In the genomic region with DNA sequence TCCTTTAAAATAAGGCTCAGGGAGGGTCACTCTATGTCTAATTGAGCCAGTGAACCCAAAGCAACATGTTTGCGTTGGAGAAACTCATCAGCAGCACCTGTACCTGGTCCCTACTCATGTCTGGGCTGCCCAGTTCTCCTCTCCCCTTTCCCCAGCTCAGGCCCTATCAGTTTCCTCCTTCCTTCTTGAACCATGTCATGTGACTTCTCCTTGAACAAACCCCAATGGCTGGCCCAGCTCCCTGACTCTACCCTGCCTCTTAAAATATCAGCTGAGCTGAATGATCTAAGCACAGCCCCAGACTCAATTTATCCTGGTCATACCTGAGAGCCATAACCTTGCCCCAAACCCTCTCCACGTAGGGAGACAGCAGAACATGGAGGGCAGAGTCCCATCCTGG, we compare ENCODE assay signal across 1 cellular context.
TF ChIP-seq lines count a peak whose summit lies in the region.

No MANE protein-coding gene starts in this region.

TF ChIP-seq in H1, 55 proteins besides CTCF, POLR2A, EP300 and RAD21:
- TF ChIP-seq TAF7 (optimal IDR thresholded peaks at IDR 0.05; ENCODE audit: borderline replicate concordance, low read depth, low read length) (no peak), HDAC6 (IDR thresholded peaks at IDR 0.05; ENCODE audit: low read depth, low read length) (no peak), HDAC2 (IDR thresholded peaks at IDR 0.05; ENCODE audit: borderline replicate concordance in 1 of 2, low read depth in 2 of 2, low read length in 2 of 2) (no peak), TBP (IDR thresholded peaks at IDR 0.05; ENCODE audit: low read depth, low read length) (no peak), FOSL1 (IDR thresholded peaks at IDR 0.05; ENCODE audit: insufficient read depth, low read depth, low read length) (no peak), CEBPB (IDR thresholded peaks at IDR 0.05; ENCODE audit: low read depth, low read length) (no peak), KDM5A (IDR thresholded peaks at IDR 0.05; ENCODE audit: low read length) (no peak), BACH1 (IDR thresholded peaks at IDR 0.05; ENCODE audit: low read length) (no peak), SUZ12 (IDR thresholded peaks at IDR 0.05; ENCODE audit: low read length) (no peak), CHD1 (IDR thresholded peaks at IDR 0.05; ENCODE audit: low read depth, low read length) (no peak), PHF8 (conservative IDR thresholded peaks at IDR 0.05; ENCODE audit: low read depth, low read length) (no peak), MAX (IDR thresholded peaks at IDR 0.05) (no peak)
- TF ChIP-seq, protein P1, sequence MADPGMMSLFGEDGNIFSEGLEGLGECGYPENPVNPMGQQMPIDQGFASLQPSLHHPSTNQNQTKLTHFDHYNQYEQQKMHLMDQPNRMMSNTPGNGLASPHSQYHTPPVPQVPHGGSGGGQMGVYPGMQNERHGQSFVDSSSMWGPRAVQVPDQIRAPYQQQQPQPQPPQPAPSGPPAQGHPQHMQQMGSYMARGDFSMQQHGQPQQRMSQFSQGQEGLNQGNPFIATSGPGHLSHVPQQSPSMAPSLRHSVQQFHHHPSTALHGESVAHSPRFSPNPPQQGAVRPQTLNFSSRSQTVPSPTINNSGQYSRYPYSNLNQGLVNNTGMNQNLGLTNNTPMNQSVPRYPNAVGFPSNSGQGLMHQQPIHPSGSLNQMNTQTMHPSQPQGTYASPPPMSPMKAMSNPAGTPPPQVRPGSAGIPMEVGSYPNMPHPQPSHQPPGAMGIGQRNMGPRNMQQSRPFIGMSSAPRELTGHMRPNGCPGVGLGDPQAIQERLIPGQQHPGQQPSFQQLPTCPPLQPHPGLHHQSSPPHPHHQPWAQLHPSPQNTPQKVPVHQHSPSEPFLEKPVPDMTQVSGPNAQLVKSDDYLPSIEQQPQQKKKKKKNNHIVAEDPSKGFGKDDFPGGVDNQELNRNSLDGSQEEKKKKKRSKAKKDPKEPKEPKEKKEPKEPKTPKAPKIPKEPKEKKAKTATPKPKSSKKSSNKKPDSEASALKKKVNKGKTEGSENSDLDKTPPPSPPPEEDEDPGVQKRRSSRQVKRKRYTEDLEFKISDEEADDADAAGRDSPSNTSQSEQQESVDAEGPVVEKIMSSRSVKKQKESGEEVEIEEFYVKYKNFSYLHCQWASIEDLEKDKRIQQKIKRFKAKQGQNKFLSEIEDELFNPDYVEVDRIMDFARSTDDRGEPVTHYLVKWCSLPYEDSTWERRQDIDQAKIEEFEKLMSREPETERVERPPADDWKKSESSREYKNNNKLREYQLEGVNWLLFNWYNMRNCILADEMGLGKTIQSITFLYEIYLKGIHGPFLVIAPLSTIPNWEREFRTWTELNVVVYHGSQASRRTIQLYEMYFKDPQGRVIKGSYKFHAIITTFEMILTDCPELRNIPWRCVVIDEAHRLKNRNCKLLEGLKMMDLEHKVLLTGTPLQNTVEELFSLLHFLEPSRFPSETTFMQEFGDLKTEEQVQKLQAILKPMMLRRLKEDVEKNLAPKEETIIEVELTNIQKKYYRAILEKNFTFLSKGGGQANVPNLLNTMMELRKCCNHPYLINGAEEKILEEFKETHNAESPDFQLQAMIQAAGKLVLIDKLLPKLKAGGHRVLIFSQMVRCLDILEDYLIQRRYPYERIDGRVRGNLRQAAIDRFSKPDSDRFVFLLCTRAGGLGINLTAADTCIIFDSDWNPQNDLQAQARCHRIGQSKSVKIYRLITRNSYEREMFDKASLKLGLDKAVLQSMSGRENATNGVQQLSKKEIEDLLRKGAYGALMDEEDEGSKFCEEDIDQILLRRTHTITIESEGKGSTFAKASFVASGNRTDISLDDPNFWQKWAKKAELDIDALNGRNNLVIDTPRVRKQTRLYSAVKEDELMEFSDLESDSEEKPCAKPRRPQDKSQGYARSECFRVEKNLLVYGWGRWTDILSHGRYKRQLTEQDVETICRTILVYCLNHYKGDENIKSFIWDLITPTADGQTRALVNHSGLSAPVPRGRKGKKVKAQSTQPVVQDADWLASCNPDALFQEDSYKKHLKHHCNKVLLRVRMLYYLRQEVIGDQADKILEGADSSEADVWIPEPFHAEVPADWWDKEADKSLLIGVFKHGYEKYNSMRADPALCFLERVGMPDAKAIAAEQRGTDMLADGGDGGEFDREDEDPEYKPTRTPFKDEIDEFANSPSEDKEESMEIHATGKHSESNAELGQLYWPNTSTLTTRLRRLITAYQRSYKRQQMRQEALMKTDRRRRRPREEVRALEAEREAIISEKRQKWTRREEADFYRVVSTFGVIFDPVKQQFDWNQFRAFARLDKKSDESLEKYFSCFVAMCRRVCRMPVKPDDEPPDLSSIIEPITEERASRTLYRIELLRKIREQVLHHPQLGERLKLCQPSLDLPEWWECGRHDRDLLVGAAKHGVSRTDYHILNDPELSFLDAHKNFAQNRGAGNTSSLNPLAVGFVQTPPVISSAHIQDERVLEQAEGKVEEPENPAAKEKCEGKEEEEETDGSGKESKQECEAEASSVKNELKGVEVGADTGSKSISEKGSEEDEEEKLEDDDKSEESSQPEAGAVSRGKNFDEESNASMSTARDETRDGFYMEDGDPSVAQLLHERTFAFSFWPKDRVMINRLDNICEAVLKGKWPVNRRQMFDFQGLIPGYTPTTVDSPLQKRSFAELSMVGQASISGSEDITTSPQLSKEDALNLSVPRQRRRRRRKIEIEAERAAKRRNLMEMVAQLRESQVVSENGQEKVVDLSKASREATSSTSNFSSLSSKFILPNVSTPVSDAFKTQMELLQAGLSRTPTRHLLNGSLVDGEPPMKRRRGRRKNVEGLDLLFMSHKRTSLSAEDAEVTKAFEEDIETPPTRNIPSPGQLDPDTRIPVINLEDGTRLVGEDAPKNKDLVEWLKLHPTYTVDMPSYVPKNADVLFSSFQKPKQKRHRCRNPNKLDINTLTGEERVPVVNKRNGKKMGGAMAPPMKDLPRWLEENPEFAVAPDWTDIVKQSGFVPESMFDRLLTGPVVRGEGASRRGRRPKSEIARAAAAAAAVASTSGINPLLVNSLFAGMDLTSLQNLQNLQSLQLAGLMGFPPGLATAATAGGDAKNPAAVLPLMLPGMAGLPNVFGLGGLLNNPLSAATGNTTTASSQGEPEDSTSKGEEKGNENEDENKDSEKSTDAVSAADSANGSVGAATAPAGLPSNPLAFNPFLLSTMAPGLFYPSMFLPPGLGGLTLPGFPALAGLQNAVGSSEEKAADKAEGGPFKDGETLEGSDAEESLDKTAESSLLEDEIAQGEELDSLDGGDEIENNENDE (IDR thresholded peaks at IDR 0.05; ENCODE audit: insufficient replicate concordance, low read length) = no peak
TF ChIP-seq in H1: peak in this region for 0.
